In the genomic region with DNA sequence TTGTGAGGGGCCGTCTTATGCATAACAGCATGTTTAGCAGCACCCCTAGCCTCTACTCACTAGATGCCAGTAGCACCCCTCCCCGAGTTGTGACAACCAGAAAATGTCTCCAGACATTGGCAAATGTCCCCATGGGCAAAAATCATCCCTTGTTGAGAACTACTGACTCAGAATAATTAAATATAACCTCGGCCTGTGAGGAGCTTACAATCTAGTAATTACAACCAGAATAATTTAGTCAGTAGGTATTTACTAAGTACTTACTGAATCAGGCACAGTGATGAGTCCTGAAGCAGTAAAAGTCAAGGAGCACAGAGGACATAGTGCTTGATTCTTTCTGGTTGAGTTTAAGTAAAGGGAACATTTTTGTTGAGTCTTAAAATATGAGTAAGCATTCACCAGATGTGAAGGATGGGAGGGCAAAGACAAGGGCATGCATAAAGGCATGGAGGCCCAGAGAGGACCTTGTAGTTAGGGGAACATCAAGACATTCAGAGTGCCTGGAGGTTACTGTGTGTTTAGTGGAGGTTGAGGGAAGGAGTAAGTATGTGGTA, we compare ENCODE assay signal across 1 cellular context.
TF ChIP-seq lines count a peak whose summit lies in the region.

No MANE protein-coding gene starts in this region.

TF ChIP-seq in WTC11, 78 proteins besides CTCF, POLR2A, EP300 and RAD21:
- TF ChIP-seq, protein P1, sequence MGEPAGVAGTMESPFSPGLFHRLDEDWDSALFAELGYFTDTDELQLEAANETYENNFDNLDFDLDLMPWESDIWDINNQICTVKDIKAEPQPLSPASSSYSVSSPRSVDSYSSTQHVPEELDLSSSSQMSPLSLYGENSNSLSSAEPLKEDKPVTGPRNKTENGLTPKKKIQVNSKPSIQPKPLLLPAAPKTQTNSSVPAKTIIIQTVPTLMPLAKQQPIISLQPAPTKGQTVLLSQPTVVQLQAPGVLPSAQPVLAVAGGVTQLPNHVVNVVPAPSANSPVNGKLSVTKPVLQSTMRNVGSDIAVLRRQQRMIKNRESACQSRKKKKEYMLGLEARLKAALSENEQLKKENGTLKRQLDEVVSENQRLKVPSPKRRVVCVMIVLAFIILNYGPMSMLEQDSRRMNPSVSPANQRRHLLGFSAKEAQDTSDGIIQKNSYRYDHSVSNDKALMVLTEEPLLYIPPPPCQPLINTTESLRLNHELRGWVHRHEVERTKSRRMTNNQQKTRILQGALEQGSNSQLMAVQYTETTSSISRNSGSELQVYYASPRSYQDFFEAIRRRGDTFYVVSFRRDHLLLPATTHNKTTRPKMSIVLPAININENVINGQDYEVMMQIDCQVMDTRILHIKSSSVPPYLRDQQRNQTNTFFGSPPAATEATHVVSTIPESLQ (CRISPR knock-in tag; IDR thresholded peaks at IDR 0.05): no peak
- no peak for TF ChIP-seq MYBL2 (CRISPR knock-in tag; IDR thresholded peaks at IDR 0.05)
- TF ChIP-seq, protein P2, sequence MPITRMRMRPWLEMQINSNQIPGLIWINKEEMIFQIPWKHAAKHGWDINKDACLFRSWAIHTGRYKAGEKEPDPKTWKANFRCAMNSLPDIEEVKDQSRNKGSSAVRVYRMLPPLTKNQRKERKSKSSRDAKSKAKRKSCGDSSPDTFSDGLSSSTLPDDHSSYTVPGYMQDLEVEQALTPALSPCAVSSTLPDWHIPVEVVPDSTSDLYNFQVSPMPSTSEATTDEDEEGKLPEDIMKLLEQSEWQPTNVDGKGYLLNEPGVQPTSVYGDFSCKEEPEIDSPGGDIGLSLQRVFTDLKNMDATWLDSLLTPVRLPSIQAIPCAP (CRISPR knock-in tag; IDR thresholded peaks at IDR 0.05): no peak
- no peak for TF ChIP-seq SP1 (CRISPR knock-in tag; conservative IDR thresholded peaks at IDR 0.05)
- TF ChIP-seq ZBTB21 (CRISPR knock-in tag; IDR thresholded peaks at IDR 0.05; ENCODE audit: borderline replicate concordance): no peak
- TF ChIP-seq, protein P3, sequence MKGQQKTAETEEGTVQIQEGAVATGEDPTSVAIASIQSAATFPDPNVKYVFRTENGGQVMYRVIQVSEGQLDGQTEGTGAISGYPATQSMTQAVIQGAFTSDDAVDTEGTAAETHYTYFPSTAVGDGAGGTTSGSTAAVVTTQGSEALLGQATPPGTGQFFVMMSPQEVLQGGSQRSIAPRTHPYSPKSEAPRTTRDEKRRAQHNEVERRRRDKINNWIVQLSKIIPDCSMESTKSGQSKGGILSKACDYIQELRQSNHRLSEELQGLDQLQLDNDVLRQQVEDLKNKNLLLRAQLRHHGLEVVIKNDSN (CRISPR knock-in tag; IDR thresholded peaks at IDR 0.05): no peak
- no peak for TF ChIP-seq MXD4 (CRISPR knock-in tag; IDR thresholded peaks at IDR 0.05; ENCODE audit: borderline replicate concordance)
- TF ChIP-seq, protein P4, sequence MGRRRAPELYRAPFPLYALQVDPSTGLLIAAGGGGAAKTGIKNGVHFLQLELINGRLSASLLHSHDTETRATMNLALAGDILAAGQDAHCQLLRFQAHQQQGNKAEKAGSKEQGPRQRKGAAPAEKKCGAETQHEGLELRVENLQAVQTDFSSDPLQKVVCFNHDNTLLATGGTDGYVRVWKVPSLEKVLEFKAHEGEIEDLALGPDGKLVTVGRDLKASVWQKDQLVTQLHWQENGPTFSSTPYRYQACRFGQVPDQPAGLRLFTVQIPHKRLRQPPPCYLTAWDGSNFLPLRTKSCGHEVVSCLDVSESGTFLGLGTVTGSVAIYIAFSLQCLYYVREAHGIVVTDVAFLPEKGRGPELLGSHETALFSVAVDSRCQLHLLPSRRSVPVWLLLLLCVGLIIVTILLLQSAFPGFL (CRISPR knock-in tag; IDR thresholded peaks at IDR 0.05; ENCODE audit: borderline replicate concordance): no peak
- TF ChIP-seq, protein P5, sequence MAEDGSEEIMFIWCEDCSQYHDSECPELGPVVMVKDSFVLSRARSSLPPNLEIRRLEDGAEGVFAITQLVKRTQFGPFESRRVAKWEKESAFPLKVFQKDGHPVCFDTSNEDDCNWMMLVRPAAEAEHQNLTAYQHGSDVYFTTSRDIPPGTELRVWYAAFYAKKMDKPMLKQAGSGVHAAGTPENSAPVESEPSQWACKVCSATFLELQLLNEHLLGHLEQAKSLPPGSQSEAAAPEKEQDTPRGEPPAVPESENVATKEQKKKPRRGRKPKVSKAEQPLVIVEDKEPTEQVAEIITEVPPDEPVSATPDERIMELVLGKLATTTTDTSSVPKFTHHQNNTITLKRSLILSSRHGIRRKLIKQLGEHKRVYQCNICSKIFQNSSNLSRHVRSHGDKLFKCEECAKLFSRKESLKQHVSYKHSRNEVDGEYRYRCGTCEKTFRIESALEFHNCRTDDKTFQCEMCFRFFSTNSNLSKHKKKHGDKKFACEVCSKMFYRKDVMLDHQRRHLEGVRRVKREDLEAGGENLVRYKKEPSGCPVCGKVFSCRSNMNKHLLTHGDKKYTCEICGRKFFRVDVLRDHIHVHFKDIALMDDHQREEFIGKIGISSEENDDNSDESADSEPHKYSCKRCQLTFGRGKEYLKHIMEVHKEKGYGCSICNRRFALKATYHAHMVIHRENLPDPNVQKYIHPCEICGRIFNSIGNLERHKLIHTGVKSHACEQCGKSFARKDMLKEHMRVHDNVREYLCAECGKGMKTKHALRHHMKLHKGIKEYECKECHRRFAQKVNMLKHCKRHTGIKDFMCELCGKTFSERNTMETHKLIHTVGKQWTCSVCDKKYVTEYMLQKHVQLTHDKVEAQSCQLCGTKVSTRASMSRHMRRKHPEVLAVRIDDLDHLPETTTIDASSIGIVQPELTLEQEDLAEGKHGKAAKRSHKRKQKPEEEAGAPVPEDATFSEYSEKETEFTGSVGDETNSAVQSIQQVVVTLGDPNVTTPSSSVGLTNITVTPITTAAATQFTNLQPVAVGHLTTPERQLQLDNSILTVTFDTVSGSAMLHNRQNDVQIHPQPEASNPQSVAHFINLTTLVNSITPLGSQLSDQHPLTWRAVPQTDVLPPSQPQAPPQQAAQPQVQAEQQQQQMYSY (CRISPR knock-in tag; IDR thresholded peaks at IDR 0.05): no peak
- TF ChIP-seq NR1H2 (CRISPR knock-in tag; IDR thresholded peaks at IDR 0.05): no peak
- no peak for TF ChIP-seq ZNF671 (CRISPR knock-in tag; IDR thresholded peaks at IDR 0.05)
- TF ChIP-seq, protein P6, sequence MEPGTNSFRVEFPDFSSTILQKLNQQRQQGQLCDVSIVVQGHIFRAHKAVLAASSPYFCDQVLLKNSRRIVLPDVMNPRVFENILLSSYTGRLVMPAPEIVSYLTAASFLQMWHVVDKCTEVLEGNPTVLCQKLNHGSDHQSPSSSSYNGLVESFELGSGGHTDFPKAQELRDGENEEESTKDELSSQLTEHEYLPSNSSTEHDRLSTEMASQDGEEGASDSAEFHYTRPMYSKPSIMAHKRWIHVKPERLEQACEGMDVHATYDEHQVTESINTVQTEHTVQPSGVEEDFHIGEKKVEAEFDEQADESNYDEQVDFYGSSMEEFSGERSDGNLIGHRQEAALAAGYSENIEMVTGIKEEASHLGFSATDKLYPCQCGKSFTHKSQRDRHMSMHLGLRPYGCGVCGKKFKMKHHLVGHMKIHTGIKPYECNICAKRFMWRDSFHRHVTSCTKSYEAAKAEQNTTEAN (CRISPR knock-in tag; IDR thresholded peaks at IDR 0.05): no peak
- TF ChIP-seq TCF7 (CRISPR knock-in tag; IDR thresholded peaks at IDR 0.05; ENCODE audit: low read depth): no peak
- TF ChIP-seq, protein P7, sequence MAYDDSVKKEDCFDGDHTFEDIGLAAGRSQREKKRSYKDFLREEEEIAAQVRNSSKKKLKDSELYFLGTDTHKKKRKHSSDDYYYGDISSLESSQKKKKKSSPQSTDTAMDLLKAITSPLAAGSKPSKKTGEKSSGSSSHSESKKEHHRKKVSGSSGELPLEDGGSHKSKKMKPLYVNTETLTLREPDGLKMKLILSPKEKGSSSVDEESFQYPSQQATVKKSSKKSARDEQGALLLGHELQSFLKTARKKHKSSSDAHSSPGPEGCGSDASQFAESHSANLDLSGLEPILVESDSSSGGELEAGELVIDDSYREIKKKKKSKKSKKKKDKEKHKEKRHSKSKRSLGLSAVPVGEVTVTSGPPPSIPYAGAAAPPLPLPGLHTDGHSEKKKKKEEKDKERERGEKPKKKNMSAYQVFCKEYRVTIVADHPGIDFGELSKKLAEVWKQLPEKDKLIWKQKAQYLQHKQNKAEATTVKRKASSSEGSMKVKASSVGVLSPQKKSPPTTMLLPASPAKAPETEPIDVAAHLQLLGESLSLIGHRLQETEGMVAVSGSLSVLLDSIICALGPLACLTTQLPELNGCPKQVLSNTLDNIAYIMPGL (CRISPR knock-in tag; IDR thresholded peaks at IDR 0.05): no peak
- no peak for TF ChIP-seq RORB (CRISPR knock-in tag; IDR thresholded peaks at IDR 0.05)
- TF ChIP-seq ZNF121 (CRISPR knock-in tag; IDR thresholded peaks at IDR 0.05): no peak
- no peak for TF ChIP-seq TEAD4 (CRISPR knock-in tag; IDR thresholded peaks at IDR 0.05)
- TF ChIP-seq FOXK1 (CRISPR knock-in tag; IDR thresholded peaks at IDR 0.05): no peak
- TF ChIP-seq PRRX2 (CRISPR knock-in tag; IDR thresholded peaks at IDR 0.05): no peak
- TF ChIP-seq, protein P8, sequence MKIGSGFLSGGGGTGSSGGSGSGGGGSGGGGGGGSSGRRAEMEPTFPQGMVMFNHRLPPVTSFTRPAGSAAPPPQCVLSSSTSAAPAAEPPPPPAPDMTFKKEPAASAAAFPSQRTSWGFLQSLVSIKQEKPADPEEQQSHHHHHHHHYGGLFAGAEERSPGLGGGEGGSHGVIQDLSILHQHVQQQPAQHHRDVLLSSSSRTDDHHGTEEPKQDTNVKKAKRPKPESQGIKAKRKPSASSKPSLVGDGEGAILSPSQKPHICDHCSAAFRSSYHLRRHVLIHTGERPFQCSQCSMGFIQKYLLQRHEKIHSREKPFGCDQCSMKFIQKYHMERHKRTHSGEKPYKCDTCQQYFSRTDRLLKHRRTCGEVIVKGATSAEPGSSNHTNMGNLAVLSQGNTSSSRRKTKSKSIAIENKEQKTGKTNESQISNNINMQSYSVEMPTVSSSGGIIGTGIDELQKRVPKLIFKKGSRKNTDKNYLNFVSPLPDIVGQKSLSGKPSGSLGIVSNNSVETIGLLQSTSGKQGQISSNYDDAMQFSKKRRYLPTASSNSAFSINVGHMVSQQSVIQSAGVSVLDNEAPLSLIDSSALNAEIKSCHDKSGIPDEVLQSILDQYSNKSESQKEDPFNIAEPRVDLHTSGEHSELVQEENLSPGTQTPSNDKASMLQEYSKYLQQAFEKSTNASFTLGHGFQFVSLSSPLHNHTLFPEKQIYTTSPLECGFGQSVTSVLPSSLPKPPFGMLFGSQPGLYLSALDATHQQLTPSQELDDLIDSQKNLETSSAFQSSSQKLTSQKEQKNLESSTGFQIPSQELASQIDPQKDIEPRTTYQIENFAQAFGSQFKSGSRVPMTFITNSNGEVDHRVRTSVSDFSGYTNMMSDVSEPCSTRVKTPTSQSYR (CRISPR knock-in tag; IDR thresholded peaks at IDR 0.05): no peak
TF ChIP-seq in WTC11: peak in this region for 0.
